Comparison of ENCODE assay signal across 10 cellular contexts in genomic region chr16:89442588-89442987, GRCh38. TPM values are rescaled to one million over a fixed set of nuclear protein-coding genes. Genes with fewer than 3 reads are reported as not detected.
A peak's percentile ranks its signal among the peaks of the same experiment; 100 is the strongest.
DNase-seq lines count a peak whose midpoint lies in the region; ATAC-seq and TF ChIP-seq lines count a peak whose summit lies in the region.
"Had no signal": no experiment of that assay in that cellular context is flagged by ENCODE, and none has a peak within 500 bp of the region (broad histone marks: within the 10 kb centered on the region; RNA-seq: fewer than 3 reads in every experiment).

No MANE protein-coding gene starts in this region.

- no peak for TF ChIP-seq CTCF in fibroblast of villous mesenchyme (IDR thresholded peaks at IDR 0.05; ENCODE audit: insufficient read depth, low read depth, low read length)

- H3K4me2 ChIP-seq in BLaER1 = peak overlapping the region; percentile 80

- peak overlapping the region; percentile 44 for H3K9ac ChIP-seq in BLaER1
- no peak overlapping the region for H3K9ac ChIP-seq in SK-N-MC (ENCODE audit: insufficient read length)

- intact Hi-C loops in posterior vena cava (cut with DNase I) = no loop called here

- H3K36me3 ChIP-seq in BLaER1 (peaks cover 28% of the 10 kb centered on the region), SK-N-MC (ENCODE audit: insufficient read depth, low read length) (no peaks in the 10 kb centered on the region)

- H3K9me3 ChIP-seq in BLaER1 (no peaks in the 10 kb centered on the region), SK-N-MC (ENCODE audit: low read depth, low read length) (no peaks in the 10 kb centered on the region)

- no peaks in the 10 kb centered on the region for H3K27me3 ChIP-seq in BLaER1

- H4K20me1 ChIP-seq in BLaER1 = peaks cover 100% of the 10 kb centered on the region

- H3K4me3 ChIP-seq in BLaER1 = no peak overlapping the region
- H3K4me3 ChIP-seq in SK-N-MC = no peak overlapping the region
- no peak overlapping the region for H3K4me3 ChIP-seq in fibroblast of villous mesenchyme (ENCODE audit: low read depth, low read length)

- no peak for ATAC-seq in GM18498 (IDR thresholded peaks at IDR 0.05; ENCODE audit: unreplicated experiment)

- peaks cover 96% of the 10 kb centered on the region for H3K4me1 ChIP-seq in BLaER1

- DNase-seq in SK-N-MC (ENCODE audit: low read depth, low spot score) (no peak), fibroblast of villous mesenchyme (ENCODE audit: low read depth) (peak; percentile 38), posterior vena cava (ENCODE audit: low spot score) (peak; percentile 71), inferior parietal cortex (ENCODE audit: extremely low spot score) (no peak), NCI-H187 (lab: John Stamatoyannopoulos, UW) (no peak)
- DNase-seq in activated CD4-positive, CD25-positive, alpha-beta regulatory T cell treated with anti-CD3 and anti-CD28 coated beads, Interleukin-2, amount 50 U/mL, for 72 hours = no peak
- DNase-seq: activated effector memory CD4-positive, alpha-beta T cell treated with anti-CD3 and anti-CD28 coated beads, Interleukin-2, amount 50 U/mL, for 16 hours; NCI-H774 had no signal

- H3K27ac ChIP-seq in BLaER1 (peak overlapping the region; percentile 32; the same call in 1 of the 2 replicates), SK-N-MC (0 out of 2 replicates have a peak overlapping the region, but pooled peaks have one; percentile 25)

RNA-seq across cellular contexts. Expression of gene ANKRD11, which starts 47.8 kb away (rescaled TPM):
- total RNA-seq in fibroblast of villous mesenchyme (69.5 and 82.5 TPM in 2 replicates), posterior vena cava (100 to 1,000 TPM in 1 of 2 donors, 10 to 100 TPM in 1; 95.0 to 110 TPM)

Comparison
In these comparisons a context has a peak if more than half of its experiments do, and no peak if none do; other contexts are left out.
1. DNase-seq: peak in fibroblast of villous mesenchyme (single experiment) and posterior vena cava (single experiment); none in SK-N-MC (single experiment), inferior parietal cortex (single experiment), NCI-H187 (0 of 2) and activated CD4-positive, CD25-positive, alpha-beta regulatory T cell treated with anti-CD3 and anti-CD28 coated beads, Interleukin-2, amount 50 U/mL, for 72 hours (single experiment).